Comparison of ENCODE assay signal across 8 cellular contexts in the genomic region with DNA sequence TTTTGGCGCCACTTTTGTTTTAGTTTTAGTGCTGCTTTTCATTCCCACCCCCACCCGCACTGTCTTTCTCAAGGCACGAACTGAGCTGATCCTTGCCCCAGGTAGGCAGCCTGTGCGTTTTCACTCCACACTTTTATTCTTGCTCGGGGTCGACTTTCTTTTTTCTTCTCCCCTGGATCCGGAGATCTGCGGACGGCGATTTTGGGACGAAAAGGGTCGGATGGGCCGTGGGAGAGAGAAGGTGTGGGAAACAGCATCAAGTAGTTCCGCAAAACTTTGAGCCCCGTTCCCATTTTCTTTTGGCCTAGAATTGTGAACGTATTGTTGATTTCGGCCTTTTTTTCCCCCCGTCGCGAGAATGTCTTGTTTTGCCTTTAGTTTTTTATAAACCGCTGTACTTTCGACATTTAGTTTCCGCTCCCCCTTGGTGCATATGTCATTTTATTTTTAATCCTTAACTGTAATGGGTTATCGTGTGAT. TPM values are rescaled to one million over a fixed set of nuclear protein-coding genes. Genes with fewer than 3 reads are reported as not detected.
DNase-seq lines count a peak whose midpoint lies in the region; ATAC-seq and TF ChIP-seq lines count a peak whose summit lies in the region.

No MANE protein-coding gene starts in this region.

- H3K36me3 Mint-ChIP-seq in central memory CD8-positive, alpha-beta T cell (ENCODE audit: insufficient read depth), result peaks cover 38% of the 10 kb centered on the region

- H3K9me3 ChIP-seq in mononuclear cell (ENCODE audit: low read depth, low read length), result no peaks in the 10 kb centered on the region

- H3K4me1 ChIP-seq in mononuclear cell (ENCODE audit: insufficient read depth, low read length), result peaks cover 22% of the 10 kb centered on the region

- peaks cover 34% of the 10 kb centered on the region for H3K4me1 Mint-ChIP-seq in central memory CD8-positive, alpha-beta T cell

- TF ChIP-seq CTCF in NB4 (IDR thresholded peaks at IDR 0.05; ENCODE audit: low read depth, low read length), result no peak

- peak; percentile 33 for DNase-seq in DMS153 treated with DMSO at 0.1 percent for 48 hours (lab: John Stamatoyannopoulos, UW; ENCODE audit: unreplicated experiment)
- DNase-seq in DMS153 (lab: John Stamatoyannopoulos, UW), result no peak
- DNase-seq in NB4 (ENCODE audit: low read depth), result no peak
- DNase-seq in central memory CD8-positive, alpha-beta T cell (ENCODE audit: low spot score in 2 of 2), result no peak
- no peak for DNase-seq in NCI-H146 (lab: John Stamatoyannopoulos, UW)

- H3K9me3 Mint-ChIP-seq in central memory CD8-positive, alpha-beta T cell, result no peaks in the 10 kb centered on the region

- peak overlapping the region; percentile 95 for H3K4me3 ChIP-seq in NB4 (ENCODE audit: low read depth, low read length)
- H3K4me3 ChIP-seq in mononuclear cell (ENCODE audit: low read length), result peak overlapping the region; percentile 92

- no peak for ATAC-seq in central memory CD8-positive, alpha-beta T cell (replicated peaks; ENCODE audit: extremely low read depth, poor library complexity, severe bottlenecking)
- no peak for ATAC-seq in GM18520 (IDR thresholded peaks at IDR 0.05; ENCODE audit: unreplicated experiment)
- no peak for ATAC-seq in GM18505 (IDR thresholded peaks at IDR 0.05; ENCODE audit: unreplicated experiment)

- TF ChIP-seq POLR2A in NB4 (IDR thresholded peaks at IDR 0.05; ENCODE audit: extremely low read depth, insufficient read length) (no peak), GM18505 (IDR thresholded peaks at IDR 0.05; ENCODE audit: borderline replicate concordance, extremely low read depth, insufficient read depth, insufficient read length) (no peak)

- H3K27ac Mint-ChIP-seq in central memory CD8-positive, alpha-beta T cell (ENCODE audit: low read depth), result peak overlapping the region; percentile 100

- no peaks in the 10 kb centered on the region for H3K27me3 ChIP-seq in mononuclear cell (ENCODE audit: insufficient read depth, low read length)

- peak overlapping the region; percentile 99 for H3K4me3 Mint-ChIP-seq in central memory CD8-positive, alpha-beta T cell

- H3K27me3 Mint-ChIP-seq in central memory CD8-positive, alpha-beta T cell, result no peaks in the 10 kb centered on the region

RNA-seq across cellular contexts. Expression of a gene that starts 0.5 kb away (rescaled TPM):
- total RNA-seq in mononuclear cell, result 132 TPM
